In the genomic region with DNA sequence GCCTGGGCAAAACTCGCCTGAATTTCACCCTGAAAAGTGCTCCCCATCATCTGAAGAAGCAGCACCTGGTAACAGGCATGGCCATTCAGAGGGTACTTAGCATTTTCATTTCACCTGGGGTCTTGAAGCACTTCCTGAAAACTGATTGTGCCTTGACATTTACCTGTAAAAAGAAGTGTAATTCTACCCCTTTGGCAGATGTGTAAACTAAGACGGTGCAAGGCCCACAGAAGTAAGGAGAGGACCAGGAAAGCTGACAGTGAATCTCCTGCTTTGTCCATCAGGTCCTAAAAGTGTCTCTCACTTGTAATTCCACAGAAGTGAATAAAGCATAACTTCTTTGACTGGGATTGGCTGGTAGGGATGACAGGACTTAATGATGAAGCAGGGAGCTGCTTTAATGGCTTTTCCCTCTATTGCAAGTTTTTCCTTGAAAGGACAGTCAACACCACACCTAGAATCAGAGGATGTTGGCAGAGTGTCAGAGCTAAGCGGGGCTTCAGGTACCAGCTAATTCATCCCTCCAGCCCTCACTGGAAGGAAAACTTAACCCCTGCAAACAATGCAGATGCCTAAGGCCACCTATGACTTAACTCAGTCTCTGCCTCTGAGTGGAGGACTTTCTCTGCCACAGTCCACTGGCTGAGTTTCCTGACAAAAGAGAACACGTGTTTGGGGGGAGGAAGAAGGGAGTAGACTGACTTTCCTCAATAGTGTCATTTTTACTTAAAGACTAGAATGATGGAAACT, we compare ENCODE assay signal across 17 cellular contexts.
DNase-seq lines count a peak whose midpoint lies in the region; TF ChIP-seq lines count a peak whose summit lies in the region.
"Had no signal": no experiment of that assay in that cellular context is flagged by ENCODE, and none has a peak within 500 bp of the region (broad histone marks: within the 10 kb centered on the region; RNA-seq: fewer than 3 reads in every experiment).

No MANE protein-coding gene starts in this region.

- no peak overlapping the region for H3K4me2 ChIP-seq in parathyroid adenoma (ENCODE audit: low read length)

- no peak overlapping the region for H3K9ac ChIP-seq in parathyroid adenoma
- no peak overlapping the region for H3K9ac ChIP-seq in endodermal cell (ENCODE audit: extremely low read depth, low read length, poor library complexity, severe bottlenecking)

- no peaks in the 10 kb centered on the region for H3K9me3 Mint-ChIP-seq in endodermal cell

- no peaks in the 10 kb centered on the region for H3K9me3 ChIP-seq in esophagus muscularis mucosa
- no peaks in the 10 kb centered on the region for H3K9me3 ChIP-seq in parathyroid adenoma (ENCODE audit: control insufficient read depth, low read length)
- H3K9me3 ChIP-seq in endodermal cell (ENCODE audit: control insufficient read depth, low read length), result no peaks in the 10 kb centered on the region
- no peaks in the 10 kb centered on the region for H3K9me3 ChIP-seq in Peyer's patch

- intact Hi-C loops in esophagus muscularis mucosa (cut with DNase I), result no loop called here

- H3K36me3 ChIP-seq in esophagus muscularis mucosa, result peaks cover 0 to 51% (median 16%) of the 10 kb centered on the region in 4 donors
- no peaks in the 10 kb centered on the region for H3K36me3 ChIP-seq in parathyroid adenoma (ENCODE audit: control insufficient read depth, insufficient read depth, low read length)
- H3K36me3 ChIP-seq in endodermal cell (ENCODE audit: control insufficient read depth, insufficient read depth, low read length), result peaks cover 63% of the 10 kb centered on the region
- no peaks in the 10 kb centered on the region for H3K36me3 ChIP-seq in Peyer's patch

- H3K4me1 ChIP-seq in esophagus muscularis mucosa (peaks cover 0 to 19% (median 8%) of the 10 kb centered on the region in 4 donors), parathyroid adenoma (peaks cover 13% of the 10 kb centered on the region), endodermal cell (ENCODE audit: control insufficient read depth, insufficient read depth, low read length) (no peaks in the 10 kb centered on the region), Peyer's patch (no peaks in the 10 kb centered on the region)

- H3K4me1 Mint-ChIP-seq in endodermal cell, result peaks cover 2% of the 10 kb centered on the region

- TF ChIP-seq CTCF in esophagus muscularis mucosa (IDR thresholded peaks at IDR 0.05), result no peak
- no peak for TF ChIP-seq CTCF in parathyroid adenoma (IDR thresholded peaks at IDR 0.05)
- no peak for TF ChIP-seq CTCF in endodermal cell (conservative IDR thresholded peaks at IDR 0.05)
- TF ChIP-seq CTCF in Peyer's patch (IDR thresholded peaks at IDR 0.05), result no peak

- no peaks in the 10 kb centered on the region for H3K79me2 ChIP-seq in parathyroid adenoma

- no peak for TF ChIP-seq POLR2A in esophagus muscularis mucosa (IDR thresholded peaks at IDR 0.05; ENCODE audit: low read depth)
- TF ChIP-seq POLR2A in Peyer's patch (IDR thresholded peaks at IDR 0.05), result no peak

- no peak overlapping the region for H3K4me3 ChIP-seq in esophagus muscularis mucosa
- H3K4me3 ChIP-seq in parathyroid adenoma (ENCODE audit: low read depth, low read length), result no peak overlapping the region
- no peak overlapping the region for H3K4me3 ChIP-seq in endodermal cell (ENCODE audit: low read length)
- no peak overlapping the region for H3K4me3 ChIP-seq in Peyer's patch
- H3K4me3 ChIP-seq: K562 had no signal

- H3K27ac ChIP-seq in esophagus muscularis mucosa (replicated peaks in 1 of 4) (no peak overlapping the region), parathyroid adenoma (peak overlapping the region; percentile 29), endodermal cell (ENCODE audit: low read depth, low read length) (no peak overlapping the region), Peyer's patch (no peak overlapping the region)
- H3K27ac ChIP-seq: 22Rv1, C4-2B had no signal

- H3K27me3 ChIP-seq in esophagus muscularis mucosa, result no peaks in the 10 kb centered on the region
- H3K27me3 ChIP-seq in parathyroid adenoma (ENCODE audit: control insufficient read depth, insufficient read depth, low read length), result no peaks in the 10 kb centered on the region
- no peaks in the 10 kb centered on the region for H3K27me3 ChIP-seq in endodermal cell (ENCODE audit: control insufficient read depth, insufficient read depth, low read length, poor library complexity, severe bottlenecking)
- no peaks in the 10 kb centered on the region for H3K27me3 ChIP-seq in Peyer's patch

- H3K27me3 Mint-ChIP-seq in endodermal cell (ENCODE audit: insufficient read depth), result no peaks in the 10 kb centered on the region

- H3K4me3 Mint-ChIP-seq in endodermal cell, result no peak overlapping the region

- no peak overlapping the region for H3K27ac Mint-ChIP-seq in endodermal cell

- H2AFZ ChIP-seq in parathyroid adenoma, result no peak overlapping the region

- peaks cover 38% of the 10 kb centered on the region for H3K36me3 Mint-ChIP-seq in endodermal cell (ENCODE audit: low read depth)

- DNase-seq in NCI-H2029 treated with DMSO at 0.1 percent for 48 hours (lab: John Stamatoyannopoulos, UW) (peak; percentile 6), NCI-H2029 (lab: John Stamatoyannopoulos, UW) (no peak), NCI-H69 (lab: John Stamatoyannopoulos, UW) (peak; percentile 11), esophagus muscularis mucosa (ENCODE audit: extremely low spot score) (peak; percentile 77), endodermal cell (no peak), Peyer's patch (no peak)
- DNase-seq in activated T-cell treated with anti-CD3 and anti-CD28 coated beads, Interleukin-2, amount 50 U/mL, for 1 hour, result no peak
- DNase-seq: AML-193, NCI-H1092 treated with DMSO at 0.1 percent for 48 hours, NCI-H1694, NCI-H2107, NCI-H226, NCI-H524 treated with DMSO at 0.1 percent for 48 hours had no signal

- 88% methylated on average over 4 of the region's 4 CpGs for WGBS in esophagus muscularis mucosa
- 87 to 100% methylated on average over 2 to 4 of the region's 4 CpGs for WGBS in endodermal cell (ENCODE audit: insufficient coverage in 1 of 2, insufficient read length in 1 of 2), 2 experiments

- no peak for TF ChIP-seq EP300 in esophagus muscularis mucosa (IDR thresholded peaks at IDR 0.05)

Comparison
In these comparisons a context has a peak if more than half of its experiments do, and no peak if none do; other contexts are left out.
1. DNase-seq: peak in NCI-H2029 treated with DMSO at 0.1 percent for 48 hours (single experiment), NCI-H69 (single experiment) and esophagus muscularis mucosa (single experiment); none in NCI-H2029 (single experiment), endodermal cell (single experiment), Peyer's patch (0 of 3) and activated T-cell treated with anti-CD3 and anti-CD28 coated beads, Interleukin-2, amount 50 U/mL, for 1 hour (single experiment).